ENCODE assay signal across 1 cellular context in genomic region chr2:159615187-159615935, GRCh38.
TF ChIP-seq lines count a peak whose summit lies in the region.

No MANE protein-coding gene starts in this region.

TF ChIP-seq in HepG2, 621 proteins besides CTCF, POLR2A, EP300 and RAD21 (continued from another document and continues in another):
- TF ChIP-seq ZBTB44 (CRISPR knock-in tag; IDR thresholded peaks at IDR 0.05), result 0 out of 2 replicates have a peak, but pooled peaks have one; percentile 2
- TF ChIP-seq, protein P1, sequence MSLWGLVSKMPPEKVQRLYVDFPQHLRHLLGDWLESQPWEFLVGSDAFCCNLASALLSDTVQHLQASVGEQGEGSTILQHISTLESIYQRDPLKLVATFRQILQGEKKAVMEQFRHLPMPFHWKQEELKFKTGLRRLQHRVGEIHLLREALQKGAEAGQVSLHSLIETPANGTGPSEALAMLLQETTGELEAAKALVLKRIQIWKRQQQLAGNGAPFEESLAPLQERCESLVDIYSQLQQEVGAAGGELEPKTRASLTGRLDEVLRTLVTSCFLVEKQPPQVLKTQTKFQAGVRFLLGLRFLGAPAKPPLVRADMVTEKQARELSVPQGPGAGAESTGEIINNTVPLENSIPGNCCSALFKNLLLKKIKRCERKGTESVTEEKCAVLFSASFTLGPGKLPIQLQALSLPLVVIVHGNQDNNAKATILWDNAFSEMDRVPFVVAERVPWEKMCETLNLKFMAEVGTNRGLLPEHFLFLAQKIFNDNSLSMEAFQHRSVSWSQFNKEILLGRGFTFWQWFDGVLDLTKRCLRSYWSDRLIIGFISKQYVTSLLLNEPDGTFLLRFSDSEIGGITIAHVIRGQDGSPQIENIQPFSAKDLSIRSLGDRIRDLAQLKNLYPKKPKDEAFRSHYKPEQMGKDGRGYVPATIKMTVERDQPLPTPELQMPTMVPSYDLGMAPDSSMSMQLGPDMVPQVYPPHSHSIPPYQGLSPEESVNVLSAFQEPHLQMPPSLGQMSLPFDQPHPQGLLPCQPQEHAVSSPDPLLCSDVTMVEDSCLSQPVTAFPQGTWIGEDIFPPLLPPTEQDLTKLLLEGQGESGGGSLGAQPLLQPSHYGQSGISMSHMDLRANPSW (CRISPR knock-in tag; IDR thresholded peaks at IDR 0.05; ENCODE audit: borderline replicate concordance), result 0 out of 2 replicates have a peak, but pooled peaks have one; percentile 61
- TF ChIP-seq ZNF234 (CRISPR knock-in tag; conservative IDR thresholded peaks at IDR 0.05), result no peak
- TF ChIP-seq KLF6 (CRISPR knock-in tag; IDR thresholded peaks at IDR 0.05), result peak; percentile 89; the same call in 1 of the 2 replicates
- TF ChIP-seq, protein P2, sequence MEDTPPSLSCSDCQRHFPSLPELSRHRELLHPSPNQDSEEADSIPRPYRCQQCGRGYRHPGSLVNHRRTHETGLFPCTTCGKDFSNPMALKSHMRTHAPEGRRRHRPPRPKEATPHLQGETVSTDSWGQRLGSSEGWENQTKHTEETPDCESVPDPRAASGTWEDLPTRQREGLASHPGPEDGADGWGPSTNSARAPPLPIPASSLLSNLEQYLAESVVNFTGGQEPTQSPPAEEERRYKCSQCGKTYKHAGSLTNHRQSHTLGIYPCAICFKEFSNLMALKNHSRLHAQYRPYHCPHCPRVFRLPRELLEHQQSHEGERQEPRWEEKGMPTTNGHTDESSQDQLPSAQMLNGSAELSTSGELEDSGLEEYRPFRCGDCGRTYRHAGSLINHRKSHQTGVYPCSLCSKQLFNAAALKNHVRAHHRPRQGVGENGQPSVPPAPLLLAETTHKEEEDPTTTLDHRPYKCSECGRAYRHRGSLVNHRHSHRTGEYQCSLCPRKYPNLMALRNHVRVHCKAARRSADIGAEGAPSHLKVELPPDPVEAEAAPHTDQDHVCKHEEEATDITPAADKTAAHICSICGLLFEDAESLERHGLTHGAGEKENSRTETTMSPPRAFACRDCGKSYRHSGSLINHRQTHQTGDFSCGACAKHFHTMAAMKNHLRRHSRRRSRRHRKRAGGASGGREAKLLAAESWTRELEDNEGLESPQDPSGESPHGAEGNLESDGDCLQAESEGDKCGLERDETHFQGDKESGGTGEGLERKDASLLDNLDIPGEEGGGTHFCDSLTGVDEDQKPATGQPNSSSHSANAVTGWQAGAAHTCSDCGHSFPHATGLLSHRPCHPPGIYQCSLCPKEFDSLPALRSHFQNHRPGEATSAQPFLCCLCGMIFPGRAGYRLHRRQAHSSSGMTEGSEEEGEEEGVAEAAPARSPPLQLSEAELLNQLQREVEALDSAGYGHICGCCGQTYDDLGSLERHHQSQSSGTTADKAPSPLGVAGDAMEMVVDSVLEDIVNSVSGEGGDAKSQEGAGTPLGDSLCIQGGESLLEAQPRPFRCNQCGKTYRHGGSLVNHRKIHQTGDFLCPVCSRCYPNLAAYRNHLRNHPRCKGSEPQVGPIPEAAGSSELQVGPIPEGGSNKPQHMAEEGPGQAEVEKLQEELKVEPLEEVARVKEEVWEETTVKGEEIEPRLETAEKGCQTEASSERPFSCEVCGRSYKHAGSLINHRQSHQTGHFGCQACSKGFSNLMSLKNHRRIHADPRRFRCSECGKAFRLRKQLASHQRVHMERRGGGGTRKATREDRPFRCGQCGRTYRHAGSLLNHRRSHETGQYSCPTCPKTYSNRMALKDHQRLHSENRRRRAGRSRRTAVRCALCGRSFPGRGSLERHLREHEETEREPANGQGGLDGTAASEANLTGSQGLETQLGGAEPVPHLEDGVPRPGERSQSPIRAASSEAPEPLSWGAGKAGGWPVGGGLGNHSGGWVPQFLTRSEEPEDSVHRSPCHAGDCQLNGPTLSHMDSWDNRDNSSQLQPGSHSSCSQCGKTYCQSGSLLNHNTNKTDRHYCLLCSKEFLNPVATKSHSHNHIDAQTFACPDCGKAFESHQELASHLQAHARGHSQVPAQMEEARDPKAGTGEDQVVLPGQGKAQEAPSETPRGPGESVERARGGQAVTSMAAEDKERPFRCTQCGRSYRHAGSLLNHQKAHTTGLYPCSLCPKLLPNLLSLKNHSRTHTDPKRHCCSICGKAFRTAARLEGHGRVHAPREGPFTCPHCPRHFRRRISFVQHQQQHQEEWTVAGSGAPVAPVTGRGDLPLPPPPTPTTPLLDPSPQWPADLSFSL (CRISPR knock-in tag; IDR thresholded peaks at IDR 0.05), result no peak; the same call in 1 of the 2 replicates
- no peak for TF ChIP-seq KAT2B (IDR thresholded peaks at IDR 0.05; ENCODE audit: borderline replicate concordance, low read depth, low read length)
- no peak for TF ChIP-seq NFIB (CRISPR knock-in tag; IDR thresholded peaks at IDR 0.05; ENCODE audit: borderline replicate concordance)
- TF ChIP-seq ZNF772 (CRISPR knock-in tag; IDR thresholded peaks at IDR 0.05), result peak; percentile 70; the same call in 1 of the 2 replicates
- TF ChIP-seq SRSF1 (optimal IDR thresholded peaks at IDR 0.05; ENCODE audit: low read depth, low read length), result peak; percentile 22
- peak; percentile 70 for TF ChIP-seq KDM6A (CRISPR knock-in tag; IDR thresholded peaks at IDR 0.05; ENCODE audit: low read depth)
- TF ChIP-seq, protein P3, sequence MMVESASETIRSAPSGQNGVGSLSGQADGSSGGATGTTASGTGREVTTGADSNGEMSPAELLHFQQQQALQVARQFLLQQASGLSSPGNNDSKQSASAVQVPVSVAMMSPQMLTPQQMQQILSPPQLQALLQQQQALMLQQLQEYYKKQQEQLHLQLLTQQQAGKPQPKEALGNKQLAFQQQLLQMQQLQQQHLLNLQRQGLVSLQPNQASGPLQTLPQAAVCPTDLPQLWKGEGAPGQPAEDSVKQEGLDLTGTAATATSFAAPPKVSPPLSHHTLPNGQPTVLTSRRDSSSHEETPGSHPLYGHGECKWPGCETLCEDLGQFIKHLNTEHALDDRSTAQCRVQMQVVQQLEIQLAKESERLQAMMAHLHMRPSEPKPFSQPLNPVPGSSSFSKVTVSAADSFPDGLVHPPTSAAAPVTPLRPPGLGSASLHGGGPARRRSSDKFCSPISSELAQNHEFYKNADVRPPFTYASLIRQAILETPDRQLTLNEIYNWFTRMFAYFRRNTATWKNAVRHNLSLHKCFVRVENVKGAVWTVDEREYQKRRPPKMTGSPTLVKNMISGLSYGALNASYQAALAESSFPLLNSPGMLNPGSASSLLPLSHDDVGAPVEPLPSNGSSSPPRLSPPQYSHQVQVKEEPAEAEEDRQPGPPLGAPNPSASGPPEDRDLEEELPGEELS (CRISPR knock-in tag; IDR thresholded peaks at IDR 0.05), result peak; percentile 45; the same call in 1 of the 2 replicates
- no peak for TF ChIP-seq WIZ (CRISPR knock-in tag; IDR thresholded peaks at IDR 0.05)
- TF ChIP-seq SMAD3 (CRISPR knock-in tag; IDR thresholded peaks at IDR 0.05), result peak; percentile 25; the same call in 1 of the 2 replicates
- TF ChIP-seq KLF12 (CRISPR knock-in tag; IDR thresholded peaks at IDR 0.05; ENCODE audit: borderline replicate concordance), result no peak
- no peak; the same call in 1 of the 2 replicates for TF ChIP-seq ZNF160 (CRISPR knock-in tag; IDR thresholded peaks at IDR 0.05)
- 0 out of 2 replicates have a peak, but pooled peaks have one; percentile 51 for TF ChIP-seq ZSCAN29 (CRISPR knock-in tag; conservative IDR thresholded peaks at IDR 0.05)
- TF ChIP-seq BCL6 (CRISPR knock-in tag; IDR thresholded peaks at IDR 0.05), result peak; percentile 73
- TF ChIP-seq ZNF644 (CRISPR knock-in tag; IDR thresholded peaks at IDR 0.05; ENCODE audit: low read depth), result 0 out of 2 replicates have a peak, but pooled peaks have one; percentile 26
- peak; percentile 30; the same call in 1 of the 2 replicates for TF ChIP-seq MAX (IDR thresholded peaks at IDR 0.05)
- TF ChIP-seq ATF1 (CRISPR knock-in tag; IDR thresholded peaks at IDR 0.05), result no peak
- peak; percentile 49 for TF ChIP-seq FOXK1 (CRISPR knock-in tag; IDR thresholded peaks at IDR 0.05; ENCODE audit: borderline replicate concordance, low read depth)
- peak; percentile 69 for TF ChIP-seq ELF3 (CRISPR knock-in tag; IDR thresholded peaks at IDR 0.05)
- TF ChIP-seq IRF2 (CRISPR knock-in tag; IDR thresholded peaks at IDR 0.05), result peak; percentile 70
- peak; percentile 76; the same call in 1 of the 2 replicates for TF ChIP-seq HBP1 (CRISPR knock-in tag; IDR thresholded peaks at IDR 0.05; ENCODE audit: low read depth)
- TF ChIP-seq SPEN (CRISPR knock-in tag; IDR thresholded peaks at IDR 0.05; ENCODE audit: low read depth), result 0 out of 2 replicates have a peak, but pooled peaks have one; percentile 34
- TF ChIP-seq ZNF766 (CRISPR knock-in tag; IDR thresholded peaks at IDR 0.05; ENCODE audit: borderline replicate concordance), result no peak
- peak; percentile 78 for TF ChIP-seq ZNF263 (CRISPR knock-in tag; IDR thresholded peaks at IDR 0.05)
- TF ChIP-seq, protein P4, sequence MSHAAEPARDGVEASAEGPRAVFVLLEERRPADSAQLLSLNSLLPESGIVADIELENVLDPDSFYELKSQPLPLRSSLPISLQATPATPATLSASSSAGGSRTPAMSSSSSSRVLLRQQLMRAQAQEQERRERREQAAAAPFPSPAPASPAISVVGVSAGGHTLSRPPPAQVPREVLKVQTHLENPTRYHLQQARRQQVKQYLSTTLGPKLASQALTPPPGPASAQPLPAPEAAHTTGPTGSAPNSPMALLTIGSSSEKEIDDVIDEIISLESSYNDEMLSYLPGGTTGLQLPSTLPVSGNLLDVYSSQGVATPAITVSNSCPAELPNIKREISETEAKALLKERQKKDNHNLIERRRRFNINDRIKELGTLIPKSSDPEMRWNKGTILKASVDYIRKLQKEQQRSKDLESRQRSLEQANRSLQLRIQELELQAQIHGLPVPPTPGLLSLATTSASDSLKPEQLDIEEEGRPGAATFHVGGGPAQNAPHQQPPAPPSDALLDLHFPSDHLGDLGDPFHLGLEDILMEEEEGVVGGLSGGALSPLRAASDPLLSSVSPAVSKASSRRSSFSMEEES (CRISPR knock-in tag; IDR thresholded peaks at IDR 0.05), result peak; percentile 54
- TF ChIP-seq ZNF354B (CRISPR knock-in tag; IDR thresholded peaks at IDR 0.05), result 0 out of 2 replicates have a peak, but pooled peaks have one; percentile 64
- peak; percentile 79; the same call in 1 of the 2 replicates for TF ChIP-seq ZNF746 (CRISPR knock-in tag; IDR thresholded peaks at IDR 0.05)
- peak; percentile 75; the same call in 1 of the 2 replicates for TF ChIP-seq KDM5B (CRISPR knock-in tag; IDR thresholded peaks at IDR 0.05; ENCODE audit: borderline replicate concordance)
- peak; percentile 13; the same call in 1 of the 2 replicates for TF ChIP-seq ZBTB49 (CRISPR knock-in tag; IDR thresholded peaks at IDR 0.05; ENCODE audit: borderline replicate concordance)
- TF ChIP-seq ZNF781 (CRISPR knock-in tag; IDR thresholded peaks at IDR 0.05; ENCODE audit: borderline replicate concordance, not compliant biosample characterization), result no peak
- no peak for TF ChIP-seq KLF9 (CRISPR knock-in tag; IDR thresholded peaks at IDR 0.05; ENCODE audit: low read depth)
- TF ChIP-seq GATAD2A (CRISPR knock-in tag; IDR thresholded peaks at IDR 0.05), result peak; percentile 75; the same call in 1 of the 2 replicates
- peak; percentile 80 for TF ChIP-seq TAF1 (CRISPR knock-in tag; IDR thresholded peaks at IDR 0.05)
- TF ChIP-seq HHEX (CRISPR knock-in tag; IDR thresholded peaks at IDR 0.05), result peak; percentile 30; the same call in 1 of the 2 replicates
- TF ChIP-seq TARDBP (CRISPR knock-in tag; IDR thresholded peaks at IDR 0.05), result peak; percentile 75
- 0 out of 2 replicates have a peak, but pooled peaks have one; percentile 61 for TF ChIP-seq PCBP1 (IDR thresholded peaks at IDR 0.05; ENCODE audit: borderline replicate concordance, low read depth, low read length)
- TF ChIP-seq MYPOP (CRISPR knock-in tag; IDR thresholded peaks at IDR 0.05), result peak; percentile 89
